Comparison of ENCODE assay signal across 13 cellular contexts in the genomic region with DNA sequence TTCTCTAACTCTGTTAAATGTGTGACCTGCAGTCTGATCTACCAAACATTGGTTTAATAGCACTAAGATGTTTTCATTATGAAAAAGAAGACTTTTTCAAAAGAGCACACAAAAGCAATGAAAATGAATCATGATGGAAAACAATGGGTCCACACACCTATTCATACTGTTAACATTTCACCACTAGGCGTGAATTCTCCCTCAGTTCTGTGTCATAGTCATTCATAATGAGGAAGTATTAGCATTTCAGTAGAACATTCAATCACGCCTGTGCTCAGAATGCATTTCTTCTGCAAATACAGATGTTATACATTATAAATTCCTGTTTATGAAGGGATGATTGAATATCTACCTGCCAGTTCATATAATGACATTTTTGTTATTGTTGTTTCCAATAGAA. TPM values are rescaled to one million over a fixed set of nuclear protein-coding genes. Genes with fewer than 3 reads are reported as not detected.
A peak's percentile ranks its signal among the peaks of the same experiment; 100 is the strongest.
DNase-seq lines count a peak whose midpoint lies in the region; ATAC-seq and TF ChIP-seq lines count a peak whose summit lies in the region.
"Had no signal": no experiment of that assay in that cellular context is flagged by ENCODE, and none has a peak within 500 bp of the region (broad histone marks: within the 10 kb centered on the region; RNA-seq: fewer than 3 reads in every experiment).

No MANE protein-coding gene starts in this region.

- no peak for TF ChIP-seq CTCF in activated CD8-positive, alpha-beta T cell treated with anti-CD3 and anti-CD28 coated beads for 36 hours (IDR thresholded peaks at IDR 0.05)
- TF ChIP-seq CTCF in endodermal cell (conservative IDR thresholded peaks at IDR 0.05) (peak; percentile 44), osteoblast (IDR thresholded peaks at IDR 0.05; ENCODE audit: extremely low read depth, low read depth, low read length) (no peak)

- DNase-seq in activated CD8-positive, alpha-beta T cell treated with anti-CD3 and anti-CD28 coated beads for 36 hours: no peak
- no peak for DNase-seq in activated CD8-positive, alpha-beta T cell treated with anti-CD3 and anti-CD28 coated beads, Interleukin-2, amount 10 ng/mL, durations not matched to agents 7 days and 5 days
- DNase-seq in NAMALWA (ENCODE audit: low spot score) (peak; percentile 3), endodermal cell (no peak), osteoblast (ENCODE audit: insufficient read length, low spot score, missing footprints) (no peak), GM19238 (ENCODE audit: insufficient read length, low spot score) (no peak)
- DNase-seq: activated CD4-positive, alpha-beta T cell treated with anti-CD3 and anti-CD28 coated beads, Interleukin-2, amount 10 ng/mL, durations not matched to agents 7 days and 5 days; central memory CD4-positive, alpha-beta T cell; GF-D8 had no signal

- no peaks in the 10 kb centered on the region for H3K27me3 Mint-ChIP-seq in activated CD8-positive, alpha-beta T cell treated with anti-CD3 and anti-CD28 coated beads for 36 hours
- H3K27me3 Mint-ChIP-seq in activated CD8-positive, alpha-beta T cell treated with anti-CD3 and anti-CD28 coated beads, Interleukin-2, amount 10 ng/mL, durations not matched to agents 7 days and 5 days (ENCODE audit: low read depth): no peaks in the 10 kb centered on the region
- no peaks in the 10 kb centered on the region for H3K27me3 Mint-ChIP-seq in endodermal cell (ENCODE audit: insufficient read depth)
- peaks cover 15% of the 10 kb centered on the region for H3K27me3 Mint-ChIP-seq in stimulated activated memory B cell treated with anti-CD40 and anti-IgM and Interleukin-4, amounts not matched to agents 10 μg/mL and 1 μg/mL and 100 μg/mL, for 72 hours
- H3K27me3 Mint-ChIP-seq: activated CD4-positive, alpha-beta T cell treated with anti-CD3 and anti-CD28 coated beads, Interleukin-2, amount 10 ng/mL, durations not matched to agents 7 days and 5 days had no signal

- no peak overlapping the region for H3K4me3 Mint-ChIP-seq in activated CD8-positive, alpha-beta T cell treated with anti-CD3 and anti-CD28 coated beads for 36 hours
- no peak overlapping the region for H3K4me3 Mint-ChIP-seq in activated CD8-positive, alpha-beta T cell treated with anti-CD3 and anti-CD28 coated beads, Interleukin-2, amount 10 ng/mL, durations not matched to agents 7 days and 5 days
- no peak overlapping the region for H3K4me3 Mint-ChIP-seq in endodermal cell
- H3K4me3 Mint-ChIP-seq in stimulated activated memory B cell treated with anti-CD40 and anti-IgM and Interleukin-4, amounts not matched to agents 10 μg/mL and 1 μg/mL and 100 μg/mL, for 72 hours: no peak overlapping the region
- H3K4me3 Mint-ChIP-seq: activated CD4-positive, alpha-beta T cell treated with anti-CD3 and anti-CD28 coated beads, Interleukin-2, amount 10 ng/mL, durations not matched to agents 7 days and 5 days had no signal

- no peaks in the 10 kb centered on the region for H3K79me2 ChIP-seq in osteoblast (ENCODE audit: insufficient read depth, low read length)

- no peak overlapping the region for H3K27ac Mint-ChIP-seq in activated CD8-positive, alpha-beta T cell treated with anti-CD3 and anti-CD28 coated beads for 36 hours
- H3K27ac Mint-ChIP-seq in activated CD8-positive, alpha-beta T cell treated with anti-CD3 and anti-CD28 coated beads, Interleukin-2, amount 10 ng/mL, durations not matched to agents 7 days and 5 days: no peak overlapping the region
- no peak overlapping the region for H3K27ac Mint-ChIP-seq in endodermal cell
- no peak overlapping the region for H3K27ac Mint-ChIP-seq in stimulated activated memory B cell treated with anti-CD40 and anti-IgM and Interleukin-4, amounts not matched to agents 10 μg/mL and 1 μg/mL and 100 μg/mL, for 72 hours
- H3K27ac Mint-ChIP-seq: activated CD4-positive, alpha-beta T cell treated with anti-CD3 and anti-CD28 coated beads, Interleukin-2, amount 10 ng/mL, durations not matched to agents 7 days and 5 days had no signal

- CTCF ChIA-PET in activated CD8-positive, alpha-beta T cell treated with anti-CD3 and anti-CD28 coated beads for 36 hours (lab: Charles Lee): no interaction called here
- CTCF ChIA-PET in activated CD8-positive, alpha-beta T cell treated with anti-CD3 and anti-CD28 coated beads, Interleukin-2, amount 10 ng/mL, durations not matched to agents 7 days and 5 days (lab: Charles Lee): no interaction called here

- H3K27ac ChIP-seq in endodermal cell (ENCODE audit: low read depth, low read length) (no peak overlapping the region), osteoblast (ENCODE audit: low read depth, low read length) (no peak overlapping the region)
- H3K27ac ChIP-seq: A549 had no signal

- H2AFZ ChIP-seq in osteoblast (ENCODE audit: low read length): no peak overlapping the region

- peaks cover 17% of the 10 kb centered on the region for H3K36me3 Mint-ChIP-seq in activated CD8-positive, alpha-beta T cell treated with anti-CD3 and anti-CD28 coated beads for 36 hours (ENCODE audit: low read depth)
- peaks cover 47% of the 10 kb centered on the region for H3K36me3 Mint-ChIP-seq in activated CD8-positive, alpha-beta T cell treated with anti-CD3 and anti-CD28 coated beads, Interleukin-2, amount 10 ng/mL, durations not matched to agents 7 days and 5 days (ENCODE audit: low read depth)
- H3K36me3 Mint-ChIP-seq in endodermal cell (ENCODE audit: low read depth): no peaks in the 10 kb centered on the region
- no peaks in the 10 kb centered on the region for H3K36me3 Mint-ChIP-seq in stimulated activated memory B cell treated with anti-CD40 and anti-IgM and Interleukin-4, amounts not matched to agents 10 μg/mL and 1 μg/mL and 100 μg/mL, for 72 hours

- no peak overlapping the region for H3K4me3 ChIP-seq in endodermal cell (ENCODE audit: low read length)
- no peak overlapping the region for H3K4me3 ChIP-seq in osteoblast (ENCODE audit: insufficient read depth, low read length)
- H3K4me3 ChIP-seq: A549, tibial nerve had no signal

- H3K27me3 ChIP-seq in endodermal cell (ENCODE audit: control insufficient read depth, insufficient read depth, low read length, poor library complexity, severe bottlenecking) (no peaks in the 10 kb centered on the region), osteoblast (ENCODE audit: insufficient read depth, low read length) (no peaks in the 10 kb centered on the region)
- H3K27me3 ChIP-seq: tibial nerve had no signal

- WGBS in endodermal cell (ENCODE audit: insufficient coverage in 1 of 2, insufficient read length in 1 of 2), 2 experiments: 69% methylated on average over 2 of the region's 2 CpGs; no CpG with 5 or more reads in 1 of the 2 experiments

- no peaks in the 10 kb centered on the region for H3K36me3 ChIP-seq in endodermal cell (ENCODE audit: control insufficient read depth, insufficient read depth, low read length)
- H3K36me3 ChIP-seq in osteoblast (ENCODE audit: insufficient read depth, low read length): no peaks in the 10 kb centered on the region

- H3K4me1 ChIP-seq in endodermal cell (ENCODE audit: control insufficient read depth, insufficient read depth, low read length) (peaks cover 5% of the 10 kb centered on the region), osteoblast (ENCODE audit: insufficient read depth, low read length) (peaks cover 26% of the 10 kb centered on the region)

- intact Hi-C loops in activated CD8-positive, alpha-beta T cell treated with anti-CD3 and anti-CD28 coated beads for 36 hours (cut with micrococcal nuclease): no loop called here

- H3K9me3 ChIP-seq in endodermal cell (ENCODE audit: control insufficient read depth, low read length) (peaks cover 5% of the 10 kb centered on the region), osteoblast (ENCODE audit: low read depth, low read length) (no peaks in the 10 kb centered on the region)
- H3K9me3 ChIP-seq: A549, tibial nerve had no signal

- H4K20me1 ChIP-seq in osteoblast (ENCODE audit: insufficient read depth, low read length): no peaks in the 10 kb centered on the region

- H3K4me1 Mint-ChIP-seq in activated CD8-positive, alpha-beta T cell treated with anti-CD3 and anti-CD28 coated beads for 36 hours (ENCODE audit: low read depth): peaks cover 9% of the 10 kb centered on the region
- H3K4me1 Mint-ChIP-seq in activated CD8-positive, alpha-beta T cell treated with anti-CD3 and anti-CD28 coated beads, Interleukin-2, amount 10 ng/mL, durations not matched to agents 7 days and 5 days (ENCODE audit: low read depth): peaks cover 22% of the 10 kb centered on the region
- H3K4me1 Mint-ChIP-seq in endodermal cell: peaks cover 46% of the 10 kb centered on the region
- no peaks in the 10 kb centered on the region for H3K4me1 Mint-ChIP-seq in stimulated activated memory B cell treated with anti-CD40 and anti-IgM and Interleukin-4, amounts not matched to agents 10 μg/mL and 1 μg/mL and 100 μg/mL, for 72 hours

- peak; percentile 64 for ATAC-seq in activated CD8-positive, alpha-beta T cell treated with anti-CD3 and anti-CD28 coated beads for 36 hours
- ATAC-seq in activated CD8-positive, alpha-beta T cell treated with anti-CD3 and anti-CD28 coated beads, Interleukin-2, amount 10 ng/mL, durations not matched to agents 7 days and 5 days: no peak
- peak; percentile 66 for ATAC-seq in stimulated activated memory B cell treated with anti-CD40 and anti-IgM and Interleukin-4, amounts not matched to agents 10 μg/mL and 1 μg/mL and 100 μg/mL, for 72 hours
- ATAC-seq in GM21390 (IDR thresholded peaks at IDR 0.05; ENCODE audit: unreplicated experiment): no peak
- ATAC-seq: A549 had no signal

- H3K4me2 ChIP-seq in osteoblast (ENCODE audit: insufficient read depth, low read length): no peak overlapping the region
- H3K4me2 ChIP-seq: A549 had no signal

- H3K9ac ChIP-seq in endodermal cell (ENCODE audit: extremely low read depth, low read length, poor library complexity, severe bottlenecking): no peak overlapping the region

- no peaks in the 10 kb centered on the region for H3K9me3 Mint-ChIP-seq in activated CD8-positive, alpha-beta T cell treated with anti-CD3 and anti-CD28 coated beads for 36 hours
- H3K9me3 Mint-ChIP-seq in activated CD8-positive, alpha-beta T cell treated with anti-CD3 and anti-CD28 coated beads, Interleukin-2, amount 10 ng/mL, durations not matched to agents 7 days and 5 days (ENCODE audit: insufficient read depth): no peaks in the 10 kb centered on the region
- H3K9me3 Mint-ChIP-seq in endodermal cell: no peaks in the 10 kb centered on the region
- H3K9me3 Mint-ChIP-seq in stimulated activated memory B cell treated with anti-CD40 and anti-IgM and Interleukin-4, amounts not matched to agents 10 μg/mL and 1 μg/mL and 100 μg/mL, for 72 hours: peaks cover 3% of the 10 kb centered on the region

- POLR2A ChIA-PET in activated CD8-positive, alpha-beta T cell treated with anti-CD3 and anti-CD28 coated beads for 36 hours (lab: Charles Lee): interaction anchor here (0.7 kb wide), 1 partner anchor 116 kb away, joined by 3 read pairs; no protein-coding TSS in a partner anchor
- POLR2A ChIA-PET in activated CD8-positive, alpha-beta T cell treated with anti-CD3 and anti-CD28 coated beads, Interleukin-2, amount 10 ng/mL, durations not matched to agents 7 days and 5 days (lab: Charles Lee): no interaction called here

RNA-seq across cellular contexts. Expression of gene EIF4E3, which starts 35.9 kb away (rescaled TPM):
- 10 to 100 TPM; 29.3 to 30.4 TPM for total RNA-seq in activated CD8-positive, alpha-beta T cell treated with anti-CD3 and anti-CD28 coated beads for 36 hours
- total RNA-seq in activated CD8-positive, alpha-beta T cell treated with anti-CD3 and anti-CD28 coated beads, Interleukin-2, amount 10 ng/mL, durations not matched to agents 7 days and 5 days: 10 to 100 TPM; 56.5 to 59.4 TPM
- 1 to 10 TPM; 1.9 to 5.5 TPM for total RNA-seq in endodermal cell
- 7.9 TPM for polyA plus RNA-seq in endodermal cell (2013, experiment 1 of 2)
- 7.7 TPM for polyA plus RNA-seq in endodermal cell (2013, experiment 2 of 2)
- 2.9 and 3.5 TPM in 2 replicates for total RNA-seq in osteoblast

Comparison
In these comparisons a context has a peak if more than half of its experiments do, and no peak if none do; other contexts are left out.
1. ATAC-seq: peak in activated CD8-positive, alpha-beta T cell treated with anti-CD3 and anti-CD28 coated beads for 36 hours (single experiment) and stimulated activated memory B cell treated with anti-CD40 and anti-IgM and Interleukin-4, amounts not matched to agents 10 μg/mL and 1 μg/mL and 100 μg/mL, for 72 hours (single experiment); none in activated CD8-positive, alpha-beta T cell treated with anti-CD3 and anti-CD28 coated beads, Interleukin-2, amount 10 ng/mL, durations not matched to agents 7 days and 5 days (single experiment) and GM21390 (single experiment).